28 cellular contexts compared by ENCODE assay signal in genomic region chr11:108984021-108984420, GRCh38.
"Had no signal": no experiment of that assay in that cellular context is flagged by ENCODE, and none has a peak within 500 bp of the region (broad histone marks: within the 10 kb centered on the region; RNA-seq: fewer than 3 reads in every experiment).

No MANE protein-coding gene starts in this region.

- H3K9me3 Mint-ChIP-seq: activated naive CD4-positive, alpha-beta T cell treated with anti-CD3 and anti-CD28 coated beads, Interleukin-2, amount 10 ng/mL, durations not matched to agents 7 days and 5 days; activated T-helper 1 cell treated with anti-CD3 and anti-CD28 coated beads, Interleukin-12 subunit alpha, Interleukin-12 subunit beta, Interleukin-2, Interleukin-4 antibody, amounts not matched to agents 30 ng/mL and 10 ng/mL and 1 ng/mL, durations not matched to agents 14 hours and 24 hours and 36 hours; central memory CD8-positive, alpha-beta T cell; mesothelial cell of epicardium; neural crest cell; T-helper 1 cell treated with Interleukin-12 subunit alpha and Interleukin-12 subunit beta and Interleukin-4 antibody, amounts not matched to agents 30 μg/mL and 1 μg/mL, for 36 hours had no signal

- H3K4me1 ChIP-seq: breast epithelium, esophagus squamous epithelium, transverse colon had no signal

- H3K27me3 ChIP-seq: breast epithelium, esophagus squamous epithelium, testis, transverse colon had no signal

- H3K4me3 ChIP-seq: breast epithelium, esophagus squamous epithelium, testis, transverse colon had no signal

- ATAC-seq: right cardiac atrium had no signal

- H3K36me3 Mint-ChIP-seq: activated CD4-positive, alpha-beta memory T cell treated with anti-CD3 and anti-CD28 coated beads for 36 hours; activated naive CD4-positive, alpha-beta T cell treated with anti-CD3 and anti-CD28 coated beads, Interleukin-2, amount 10 ng/mL, durations not matched to agents 7 days and 5 days; activated naive CD8-positive, alpha-beta T cell treated with anti-CD3 and anti-CD28 coated beads, Interleukin-2, amount 10 ng/mL, durations not matched to agents 7 days and 5 days; mesothelial cell of epicardium; naive B cell had no signal

- H3K4me3 Mint-ChIP-seq: activated CD4-positive, alpha-beta memory T cell treated with anti-CD3 and anti-CD28 coated beads for 36 hours; activated CD4-positive, alpha-beta T cell treated with anti-CD3 and anti-CD28 coated beads, Interleukin-2, amount 10 ng/mL, durations not matched to agents 24 days and 14 days; activated naive CD4-positive, alpha-beta T cell treated with anti-CD3 and anti-CD28 coated beads, Interleukin-2, amount 10 ng/mL, durations not matched to agents 7 days and 5 days; activated naive CD8-positive, alpha-beta T cell treated with anti-CD3 and anti-CD28 coated beads, Interleukin-2, amount 10 ng/mL, durations not matched to agents 7 days and 5 days; activated T-helper 1 cell treated with anti-CD3 and anti-CD28 coated beads, Interleukin-12 subunit alpha, Interleukin-12 subunit beta, Interleukin-2, Interleukin-4 antibody, amounts not matched to agents 30 ng/mL and 10 ng/mL and 1 ng/mL, durations not matched to agents 14 hours and 24 hours and 36 hours; central memory CD8-positive, alpha-beta T cell; mesothelial cell of epicardium; naive B cell; neural crest cell; T-helper 1 cell treated with Interleukin-12 subunit alpha and Interleukin-12 subunit beta and Interleukin-4 antibody, amounts not matched to agents 30 μg/mL and 1 μg/mL, for 36 hours had no signal

- H3K27ac ChIP-seq: breast epithelium, epithelial cell of prostate, esophagus squamous epithelium, testis, transverse colon had no signal

- H3K9me3 ChIP-seq: breast epithelium, esophagus squamous epithelium, testis, transverse colon had no signal

- DNase-seq: activated CD4-positive, alpha-beta memory T cell treated with anti-CD3 and anti-CD28 coated beads for 36 hours; activated CD4-positive, alpha-beta T cell treated with anti-CD3 and anti-CD28 coated beads, Interleukin-2, amount 10 ng/mL, durations not matched to agents 24 days and 14 days; activated CD4-positive, CD25-positive, alpha-beta regulatory T cell treated with anti-CD3 and anti-CD28 coated beads, Interleukin-2, amount 50 U/mL, for 72 hours; activated CD8-positive, alpha-beta memory T cell treated with anti-CD3 and anti-CD28 coated beads, Interleukin-2, amount 50 U/mL, for 4 hours; activated effector memory CD4-positive, alpha-beta T cell treated with anti-CD3 and anti-CD28 coated beads, Interleukin-2, amount 50 U/mL, for 16 hours; activated naive CD4-positive, alpha-beta T cell treated with anti-CD3 and anti-CD28 coated beads, Interleukin-2, amount 10 ng/mL, durations not matched to agents 7 days and 5 days; activated naive CD8-positive, alpha-beta T cell treated with anti-CD3 and anti-CD28 coated beads, Interleukin-2, amount 10 ng/mL, durations not matched to agents 7 days and 5 days; activated T-cell treated with anti-CD3 and anti-CD28 coated beads, Interleukin-2, amount 50 U/mL, for 1 hour; dermis blood vessel endothelial cell; effector CD8-positive, alpha-beta T cell; esophagus squamous epithelium; left ventricle myocardium superior; naive B cell; occipital lobe; right cardiac atrium; stimulated activated CD4-positive, alpha-beta T cell treated with anti-CD3 and anti-CD28 coated beads, Interleukin-15, amount 100 ng/mL, for 24 hours; stimulated activated CD4-positive, alpha-beta T cell treated with anti-CD3 and anti-CD28 coated beads, Interleukin-2, amount 100 ng/mL, for 24 hours; stimulated activated naive CD4-positive, alpha-beta T cell; SW 1271; testis; transverse colon had no signal

- H3K27me3 Mint-ChIP-seq: activated CD4-positive, alpha-beta T cell treated with anti-CD3 and anti-CD28 coated beads, Interleukin-2, amount 10 ng/mL, durations not matched to agents 24 days and 14 days; naive B cell had no signal

- H3K36me3 ChIP-seq: breast epithelium, esophagus squamous epithelium, transverse colon had no signal

- H3K27ac Mint-ChIP-seq: activated CD4-positive, alpha-beta memory T cell treated with anti-CD3 and anti-CD28 coated beads for 36 hours; activated CD4-positive, alpha-beta T cell treated with anti-CD3 and anti-CD28 coated beads, Interleukin-2, amount 10 ng/mL, durations not matched to agents 24 days and 14 days; activated naive CD4-positive, alpha-beta T cell treated with anti-CD3 and anti-CD28 coated beads, Interleukin-2, amount 10 ng/mL, durations not matched to agents 7 days and 5 days; activated naive CD8-positive, alpha-beta T cell treated with anti-CD3 and anti-CD28 coated beads, Interleukin-2, amount 10 ng/mL, durations not matched to agents 7 days and 5 days; activated T-helper 1 cell treated with anti-CD3 and anti-CD28 coated beads, Interleukin-12 subunit alpha, Interleukin-12 subunit beta, Interleukin-2, Interleukin-4 antibody, amounts not matched to agents 30 ng/mL and 10 ng/mL and 1 ng/mL, durations not matched to agents 14 hours and 24 hours and 36 hours; mesothelial cell of epicardium; naive B cell; T-helper 1 cell treated with Interleukin-12 subunit alpha and Interleukin-12 subunit beta and Interleukin-4 antibody, amounts not matched to agents 30 μg/mL and 1 μg/mL, for 36 hours had no signal

- H3K4me1 Mint-ChIP-seq: activated CD4-positive, alpha-beta T cell treated with anti-CD3 and anti-CD28 coated beads, Interleukin-2, amount 10 ng/mL, durations not matched to agents 24 days and 14 days; activated naive CD4-positive, alpha-beta T cell treated with anti-CD3 and anti-CD28 coated beads, Interleukin-2, amount 10 ng/mL, durations not matched to agents 7 days and 5 days; activated naive CD8-positive, alpha-beta T cell treated with anti-CD3 and anti-CD28 coated beads, Interleukin-2, amount 10 ng/mL, durations not matched to agents 7 days and 5 days; central memory CD8-positive, alpha-beta T cell; naive B cell; neural crest cell had no signal
